In genomic region chr11:118536726-118537125, GRCh38 we compare ENCODE assay signal across 23 cellular contexts. TPM values are rescaled to one million over a fixed set of nuclear protein-coding genes. Genes with fewer than 3 reads are reported as not detected.
DNase-seq lines count a peak whose midpoint lies in the region; ATAC-seq and TF ChIP-seq lines count a peak whose summit lies in the region.
"Had no signal": no experiment of that assay in that cellular context is flagged by ENCODE, and none has a peak within 500 bp of the region (broad histone marks: within the 10 kb centered on the region; RNA-seq: fewer than 3 reads in every experiment).

No MANE protein-coding gene starts in this region.

- no peak for ATAC-seq in GM18873 (IDR thresholded peaks at IDR 0.05; ENCODE audit: low FRiP score, unreplicated experiment)
- ATAC-seq: body of pancreas; psoas muscle; stimulated activated effector memory CD8-positive, alpha-beta T cell treated with anti-CD3 and anti-CD28 coated beads, Interleukin-12 subunit alpha, Interleukin-12 subunit beta, amount 100 ng/mL, for 72 hours had no signal

- peaks cover 13% of the 10 kb centered on the region for H3K36me3 Mint-ChIP-seq in type B pancreatic cell
- H3K36me3 Mint-ChIP-seq: stimulated activated effector memory CD8-positive, alpha-beta T cell treated with anti-CD3 and anti-CD28 coated beads, Interleukin-12 subunit alpha, Interleukin-12 subunit beta, amount 100 ng/mL, for 72 hours had no signal

- DNase-seq in GM23248: peak; percentile 36
- DNase-seq in NB4 (ENCODE audit: low read depth): peak; percentile 53
- DNase-seq in epithelial cell of esophagus (ENCODE audit: low read depth): peak; percentile 71
- no peak for DNase-seq in esophagus squamous epithelium (lab: John Stamatoyannopoulos, UW)
- no peak for DNase-seq in type B pancreatic cell (ENCODE audit: extremely low spot score, unreplicated experiment)
- DNase-seq: activated CD4-positive, alpha-beta T cell treated with anti-CD3 and anti-CD28 coated beads, Interleukin-2, amount 50 U/mL, for 1 hour; activated effector memory CD4-positive, alpha-beta T cell treated with anti-CD3 and anti-CD28 coated beads, Interleukin-2, amount 50 U/mL, for 16 hours; body of pancreas; colonic mucosa; DND-41; NCI-H2081 treated with DMSO at 0.1 percent for 48 hours; psoas muscle; SK-N-SH; stimulated activated CD4-positive, alpha-beta T cell treated with anti-CD3 and anti-CD28 coated beads, Interleukin-2, amount 100 ng/mL, for 24 hours; T-helper 2 cell had no signal

- 89 to 93% methylated on average over 5 of the region's 5 CpGs for WGBS in GM23248 (ENCODE audit: low coverage in 1 of 2, low lambda C conversion rate in 2 of 2, missing lambda C conversion rate in 2 of 2), 2 experiments
- WGBS in esophagus squamous epithelium, 2 donors: 75 to 89% methylated on average over 2 to 5 of the region's 5 CpGs

- H4K20me1 ChIP-seq in GM23248 (ENCODE audit: insufficient read depth): no peaks in the 10 kb centered on the region
- H4K20me1 ChIP-seq: BLaER1 treated with 17β-estradiol and CSF1 and Interleukin-3, amounts not matched to agents 10 nM and 100 nM had no signal

- H3F3A ChIP-seq in GM23248 (ENCODE audit: insufficient read depth): peaks cover 16% of the 10 kb centered on the region

- H3K4me1 Mint-ChIP-seq in type B pancreatic cell (ENCODE audit: unreplicated experiment): no peaks in the 10 kb centered on the region

- no peak overlapping the region for H2AFZ ChIP-seq in GM23248

- H3K9me3 ChIP-seq in GM23248 (ENCODE audit: low read depth): no peaks in the 10 kb centered on the region
- H3K9me3 ChIP-seq in esophagus squamous epithelium: no peaks in the 10 kb centered on the region
- H3K9me3 ChIP-seq: BLaER1 treated with 17β-estradiol and CSF1 and Interleukin-3, amounts not matched to agents 10 nM and 100 nM; body of pancreas; Caco-2; colonic mucosa; psoas muscle; SK-N-SH; suprapubic skin; vagina had no signal

- TF ChIP-seq CTCF in NB4 (IDR thresholded peaks at IDR 0.05; ENCODE audit: low read depth, low read length) (no peak), epithelial cell of esophagus (IDR thresholded peaks at IDR 0.05; ENCODE audit: insufficient read depth, low read depth, low read length, missing control alignments) (no peak), esophagus squamous epithelium (IDR thresholded peaks at IDR 0.05) (no peak), type B pancreatic cell (conservative IDR thresholded peaks at IDR 0.05) (no peak)

- H3K27ac Mint-ChIP-seq in type B pancreatic cell: no peak overlapping the region
- H3K27ac Mint-ChIP-seq: stimulated activated effector memory CD8-positive, alpha-beta T cell treated with anti-CD3 and anti-CD28 coated beads, Interleukin-12 subunit alpha, Interleukin-12 subunit beta, amount 100 ng/mL, for 72 hours had no signal

- 0 out of 2 replicates have a peak, but pooled peaks cover 5% of the 10 kb centered on the region for H3K4me1 ChIP-seq in GM23248 (ENCODE audit: insufficient read depth)
- peaks cover 0 to 11% (median 6%) of the 10 kb centered on the region in 3 donors for H3K4me1 ChIP-seq in esophagus squamous epithelium
- H3K4me1 ChIP-seq: colonic mucosa, psoas muscle had no signal

- no peak overlapping the region for H3K4me3 Mint-ChIP-seq in type B pancreatic cell
- H3K4me3 Mint-ChIP-seq: stimulated activated effector memory CD8-positive, alpha-beta T cell treated with anti-CD3 and anti-CD28 coated beads, Interleukin-12 subunit alpha, Interleukin-12 subunit beta, amount 100 ng/mL, for 72 hours had no signal

- H3K9me3 Mint-ChIP-seq in type B pancreatic cell: no peaks in the 10 kb centered on the region
- H3K9me3 Mint-ChIP-seq: stimulated activated effector memory CD8-positive, alpha-beta T cell treated with anti-CD3 and anti-CD28 coated beads, Interleukin-12 subunit alpha, Interleukin-12 subunit beta, amount 100 ng/mL, for 72 hours had no signal

- H3K27me3 Mint-ChIP-seq in type B pancreatic cell: no peaks in the 10 kb centered on the region

- in situ Hi-C loops in GM23248 (cut with MboI): no loop called here

- no peak overlapping the region for H3K9ac ChIP-seq in GM23248
- H3K9ac ChIP-seq: BLaER1 treated with 17β-estradiol and CSF1 and Interleukin-3, amounts not matched to agents 10 nM and 100 nM; SK-N-SH had no signal

- H3K27me3 ChIP-seq in GM23248 (replicated peaks; ENCODE audit: insufficient read depth) (no peaks in the 10 kb centered on the region), esophagus squamous epithelium (no peaks in the 10 kb centered on the region)
- H3K27me3 ChIP-seq: BLaER1 treated with 17β-estradiol and CSF1 and Interleukin-3, amounts not matched to agents 10 nM and 100 nM; body of pancreas; colonic mucosa; suprapubic skin; vagina had no signal

- H3K4me3 ChIP-seq in GM23248 (no peak overlapping the region), NB4 (ENCODE audit: low read depth, low read length) (no peak overlapping the region), epithelial cell of esophagus (ENCODE audit: low read length) (no peak overlapping the region), esophagus squamous epithelium (no peak overlapping the region)
- H3K4me3 ChIP-seq: BLaER1 treated with 17β-estradiol and CSF1 and Interleukin-3, amounts not matched to agents 10 nM and 100 nM; body of pancreas; colonic mucosa; psoas muscle; skin epidermis; suprapubic skin; vagina had no signal

- no peaks in the 10 kb centered on the region for H3K9me2 ChIP-seq in GM23248 (ENCODE audit: insufficient read depth)
- H3K9me2 ChIP-seq: SK-N-SH had no signal

- intact Hi-C loops in esophagus squamous epithelium (cut with DNase I): no loop called here

- H3K4me2 ChIP-seq in GM23248 (ENCODE audit: unreplicated experiment): no peak overlapping the region
- H3K4me2 ChIP-seq: BLaER1 treated with 17β-estradiol and CSF1 and Interleukin-3, amounts not matched to agents 10 nM and 100 nM; SK-N-SH had no signal

- H3K36me3 ChIP-seq in GM23248 (ENCODE audit: low read depth) (no peaks in the 10 kb centered on the region), esophagus squamous epithelium (peaks cover 0 to 20% (median 0%) of the 10 kb centered on the region in 3 donors)
- H3K36me3 ChIP-seq: colonic mucosa, vagina had no signal

- H3K79me2 ChIP-seq in GM23248 (ENCODE audit: insufficient read depth): no peaks in the 10 kb centered on the region

- TF ChIP-seq POLR2A in NB4 (IDR thresholded peaks at IDR 0.05; ENCODE audit: extremely low read depth, insufficient read length): no peak
- no peak for TF ChIP-seq POLR2A in esophagus squamous epithelium (IDR thresholded peaks at IDR 0.05)

- H3K27ac ChIP-seq in GM23248 (no peak overlapping the region), esophagus squamous epithelium (no peak overlapping the region)
- H3K27ac ChIP-seq: BLaER1 treated with 17β-estradiol and CSF1 and Interleukin-3, amounts not matched to agents 10 nM and 100 nM; body of pancreas; colonic mucosa; psoas muscle; skin epidermis; suprapubic skin; vagina had no signal

RNA-seq across cellular contexts. Expression of gene TMEM25, which starts 5.7 kb away (rescaled TPM):
- 4.2 and 10.6 TPM in 2 replicates for total RNA-seq in GM23248 (2014; rRNA removed; shearing (Covaris generic))
- polyA plus RNA-seq in GM23248 (2016; fragmentation: Nextera tagmentation; extraction: Ambion mirVana): 7.1 and 7.5 TPM in 2 replicates
- total RNA-seq in esophagus squamous epithelium (10 to 100 TPM in 3 of 4 donors, 1 to 10 TPM in 1; 7.0 to 18.0 (median 15.3) TPM), type B pancreatic cell (ENCODE audit: low replicate concordance) (35.8 and 47.3 TPM in 2 replicates)

RNA-seq across cellular contexts. Expression of gene TTC36, which starts 9.5 kb away (rescaled TPM):
- total RNA-seq in GM23248 (2014; rRNA removed; shearing (Covaris generic)): 1.1 TPM in 1 of 2 replicates, not detected in the other
- polyA plus RNA-seq in GM23248 (2016; fragmentation: Nextera tagmentation; extraction: Ambion mirVana): 0.27 and 0.58 TPM in 2 replicates
- total RNA-seq in esophagus squamous epithelium (under 1 TPM in 2 of 4 donors, not detected in 2; 0.38 to 0.47 TPM), type B pancreatic cell (ENCODE audit: low replicate concordance) (1.6 and 1.8 TPM in 2 replicates)
- total RNA-seq: body of pancreas, NCI-H460, vagina had no signal

RNA-seq across cellular contexts. Expression of gene IFT46, which starts 29.0 kb away (rescaled TPM):
- total RNA-seq in GM23248 (2014; rRNA removed; shearing (Covaris generic)): 38.1 and 49.5 TPM in 2 replicates
- polyA plus RNA-seq in GM23248 (2016; fragmentation: Nextera tagmentation; extraction: Ambion mirVana): 21.7 and 25.9 TPM in 2 replicates
- 10 to 100 TPM; 13.2 to 25.2 (median 18.6) TPM for total RNA-seq in esophagus squamous epithelium
- 18.9 and 28.7 TPM in 2 replicates for total RNA-seq in type B pancreatic cell (ENCODE audit: low replicate concordance)

RNA-seq across cellular contexts. Expression of gene ARCN1, which starts 35.5 kb away (rescaled TPM):
- total RNA-seq in GM23248 (2014; rRNA removed; shearing (Covaris generic)): 187 and 191 TPM in 2 replicates
- polyA plus RNA-seq in GM23248 (2016; fragmentation: Nextera tagmentation; extraction: Ambion mirVana): 188 and 190 TPM in 2 replicates
- 10 to 100 TPM; 67.8 to 81.6 (median 78.1) TPM for total RNA-seq in esophagus squamous epithelium
- total RNA-seq in type B pancreatic cell (ENCODE audit: low replicate concordance): 139 and 175 TPM in 2 replicates

Comparison
In these comparisons a context has a peak if more than half of its experiments do, and no peak if none do; other contexts are left out.
1. DNase-seq: peak in GM23248 (single experiment), NB4 (single experiment) and epithelial cell of esophagus (single experiment); none in esophagus squamous epithelium (single experiment) and type B pancreatic cell (single experiment).